Comparison of ENCODE assay signal across 25 cellular contexts in the genomic region with DNA sequence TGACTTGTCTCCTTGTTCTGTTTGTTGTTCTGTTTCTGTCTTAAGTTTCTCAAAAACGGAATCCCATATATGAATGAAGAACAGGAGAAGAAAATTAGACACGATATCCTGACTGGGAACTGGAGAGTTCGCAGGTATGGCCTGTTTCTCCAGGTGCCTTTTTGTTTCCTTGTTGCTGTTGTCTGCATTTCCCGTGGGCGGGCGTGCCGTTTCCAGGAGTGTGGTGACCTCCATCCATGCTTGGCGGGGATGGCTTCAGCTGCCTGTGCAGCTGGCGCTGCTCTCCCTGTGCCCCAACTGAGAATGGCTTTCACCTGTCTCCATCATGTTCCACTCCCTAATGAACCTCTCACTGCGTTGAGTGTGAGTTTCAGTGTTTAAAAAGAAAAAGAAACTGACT. TPM values are rescaled to one million over a fixed set of nuclear protein-coding genes. Genes with fewer than 3 reads are reported as not detected.
DNase-seq lines count a peak whose midpoint lies in the region; ATAC-seq and FAIRE-seq lines count a peak whose summit lies in the region.
"Had no signal": no experiment of that assay in that cellular context is flagged by ENCODE, and none has a peak within 500 bp of the region (broad histone marks: within the 10 kb centered on the region; RNA-seq: fewer than 3 reads in every experiment).

No MANE protein-coding gene starts in this region.

- H3K27me3 ChIP-seq in small intestine (ENCODE audit: control insufficient read depth in 2 of 2, insufficient read depth in 2 of 2, low read length in 2 of 2) = no peaks in the 10 kb centered on the region
- H3K27me3 ChIP-seq: BLaER1 treated with 17β-estradiol and CSF1 and Interleukin-3, amounts not matched to agents 10 nM and 100 nM; Peyer's patch had no signal

- whole genome bisulfite sequencing in small intestine, 3 donors = 30 to 64% (median 49%) methylated on average over 10 of the region's 10 CpGs

- FAIRE-seq in small intestine (lab: Jason Lieb, UNC) = no peak
- FAIRE-seq: D721Med, GM18507, H54 had no signal

- H3K4me3 ChIP-seq in small intestine (ENCODE audit: low read depth in 1 of 2, low read length in 2 of 2) = no peak overlapping the region
- H3K4me3 ChIP-seq: BLaER1 treated with 17β-estradiol and CSF1 and Interleukin-3, amounts not matched to agents 10 nM and 100 nM; Peyer's patch had no signal

- H3K4me1 ChIP-seq in small intestine (ENCODE audit: control insufficient read depth in 2 of 2, insufficient read depth in 1 of 2, low read depth in 1 of 2, low read length in 1 of 2) = no peaks in the 10 kb centered on the region
- H3K4me1 ChIP-seq: Peyer's patch had no signal

- H3K27ac ChIP-seq in small intestine (ENCODE audit: low read depth in 1 of 2, low read length in 1 of 2) = no peak overlapping the region
- H3K27ac ChIP-seq: 22Rv1; BLaER1 treated with 17β-estradiol and CSF1 and Interleukin-3, amounts not matched to agents 10 nM and 100 nM; Peyer's patch had no signal

- H3K9me3 ChIP-seq in small intestine (ENCODE audit: control insufficient read depth, low read depth) = no peaks in the 10 kb centered on the region
- H3K9me3 ChIP-seq: BLaER1 treated with 17β-estradiol and CSF1 and Interleukin-3, amounts not matched to agents 10 nM and 100 nM; Peyer's patch had no signal

- no peaks in the 10 kb centered on the region for H3K36me3 ChIP-seq in small intestine (ENCODE audit: control insufficient read depth in 2 of 2, insufficient read depth in 2 of 2, low read length in 2 of 2)

- DNase-seq in NCI-H146 (lab: John Stamatoyannopoulos, UW) (peak; percentile 9), NCI-H146 treated with DMSO at 0.1 percent for 48 hours (lab: John Stamatoyannopoulos, UW; ENCODE audit: unreplicated experiment) (no peak), NCI-H774 (lab: John Stamatoyannopoulos, UW) (peak; percentile 65), iPS-NIHi7 (ENCODE audit: extremely low spot score) (peak; percentile 7), small intestine (peak; percentile 27)
- DNase-seq in activated effector memory CD4-positive, alpha-beta T cell treated with anti-CD3 and anti-CD28 coated beads, Interleukin-2, amount 50 U/mL, for 16 hours = no peak
- DNase-seq: CD8-positive, alpha-beta T cell; DMS53; GDM1; Kasumi-1; NCI-H187; NCI-H2171; NCI-H345; NCI-H526; NK-92 treated with Interleukin-12 subunit alpha and Interleukin-12 subunit beta, amount 100 ng/mL, for 24 hours; Peyer's patch; T-cell had no signal

- ATAC-seq in GM19452 (IDR thresholded peaks at IDR 0.05; ENCODE audit: unreplicated experiment) = no peak
- ATAC-seq in GM21786 (IDR thresholded peaks at IDR 0.05; ENCODE audit: unreplicated experiment) = no peak
- ATAC-seq: CD8-positive, alpha-beta T cell; SK-N-SH treated with all-trans-retinoic acid at 6 μM for 48 hours; T-cell had no signal

RNA-seq across cellular contexts. Expression of a gene that starts 4.4 kb away (rescaled TPM):
- polyA plus RNA-seq in small intestine = under 1 TPM in 1 of 3 donors, not detected in 2; 0.04 TPM

RNA-seq across cellular contexts. Expression of a gene that starts 14.2 kb away (rescaled TPM):
- 10 to 100 TPM; 74.8 to 83.3 (median 77.2) TPM for polyA plus RNA-seq in small intestine

RNA-seq across cellular contexts. Expression of a gene that starts 15.1 kb away (rescaled TPM):
- 100 to 1,000 TPM in 1 of 3 donors, 10 to 100 TPM in 2; 67.8 to 109 (median 70.2) TPM for polyA plus RNA-seq in small intestine

RNA-seq across cellular contexts. Expression of a gene that starts 42.7 kb away (rescaled TPM):
- polyA plus RNA-seq in small intestine = 10 to 100 TPM; 12.2 to 55.0 (median 20.1) TPM

Comparison
In these comparisons a context has a peak if more than half of its experiments do, and no peak if none do; other contexts are left out.
1. DNase-seq: peak in NCI-H146 (single experiment), NCI-H774 (single experiment), iPS-NIHi7 (single experiment) and small intestine (single experiment); none in NCI-H146 treated with DMSO at 0.1 percent for 48 hours (single experiment) and activated effector memory CD4-positive, alpha-beta T cell treated with anti-CD3 and anti-CD28 coated beads, Interleukin-2, amount 50 U/mL, for 16 hours (single experiment).